Comparison of ENCODE assay signal across 14 cellular contexts in genomic region chr4:184907216-184907615, GRCh38.
DNase-seq lines count a peak whose midpoint lies in the region; ATAC-seq, FAIRE-seq and TF ChIP-seq lines count a peak whose summit lies in the region.
"Had no signal": no experiment of that assay in that cellular context is flagged by ENCODE, and none has a peak within 500 bp of the region (broad histone marks: within the 10 kb centered on the region; RNA-seq: fewer than 3 reads in every experiment).

No MANE protein-coding gene starts in this region.

- no peak overlapping the region for H3K9ac ChIP-seq in K562 (ENCODE audit: insufficient read depth in 1 of 2, low read depth in 2 of 2, low read length in 2 of 2)

- no peak for TF ChIP-seq POLR2A in K562 (conservative IDR thresholded peaks at IDR 0.05)

- POLR2A ChIA-PET in K562 (lab: Yijun Ruan, JAX), result no interaction called here

- H3K4me2 ChIP-seq in K562 (ENCODE audit: insufficient read depth, low read length), result no peak overlapping the region

- FAIRE-seq in K562 (lab: Jason Lieb, UNC), result no peak

- no peaks in the 10 kb centered on the region for H3K9me1 ChIP-seq in K562 (ENCODE audit: control insufficient read depth, insufficient read depth, low read length)

- H3K9me3 ChIP-seq in left ventricle myocardium inferior (replicated peaks) (peaks cover 12% of the 10 kb centered on the region), K562 (replicated peaks; ENCODE audit: control insufficient read depth, insufficient read depth, low read depth, low read length) (no peaks in the 10 kb centered on the region)

- H3K36me3 ChIP-seq in left ventricle myocardium inferior, result no peaks in the 10 kb centered on the region
- no peaks in the 10 kb centered on the region for H3K36me3 ChIP-seq in K562 (ENCODE audit: control insufficient read depth, insufficient read depth, low read length)
- H3K36me3 ChIP-seq: Peyer's patch had no signal

- 18% methylated on average over 1 of the region's 1 CpG for WGBS in K562 (ENCODE audit: insufficient coverage, low coverage, missing lambda C conversion rate)

- H3K27me3 ChIP-seq in left ventricle myocardium inferior (ENCODE audit: low read depth), result no peaks in the 10 kb centered on the region
- H3K27me3 ChIP-seq in K562 (ENCODE audit: control insufficient read depth in 2 of 2, insufficient read depth in 2 of 2, low read length in 2 of 2), result peaks cover 3 to 17% of the 10 kb centered on the region in 2 experiments
- H3K27me3 ChIP-seq: Peyer's patch had no signal

- no peaks in the 10 kb centered on the region for H4K20me1 ChIP-seq in K562 (replicated peaks; ENCODE audit: control insufficient read depth, insufficient read depth, low read length)

- TF ChIP-seq CTCF in left ventricle myocardium inferior (IDR thresholded peaks at IDR 0.05; ENCODE audit: borderline replicate concordance) (peak; percentile 28), K562 (IDR thresholded peaks at IDR 0.05 in 2 of 3, conservative IDR thresholded peaks at IDR 0.05 in 1 of 3; ENCODE audit: insufficient read depth in 2 of 3, low read depth in 1 of 3, low read length in 3 of 3) (peak; percentile 13 to 56 (median 28); a peak in 3 of 6 replicates)

- peak; percentile 51 to 81 for TF ChIP-seq RAD21 in K562 (CRISPR knock-in tag; conservative IDR thresholded peaks at IDR 0.05 in 1 of 2, IDR thresholded peaks at IDR 0.05 in 1 of 2)

- no peak for TF ChIP-seq EP300 in K562 (IDR thresholded peaks at IDR 0.05; ENCODE audit: low read length)

- CTCF ChIA-PET in K562 (lab: Yijun Ruan, JAX; ENCODE audit: low intra/inter-chr PET ratio), result no interaction called here

- intact Hi-C loops in left ventricle myocardium inferior (cut with micrococcal nuclease), result no loop called here
- intact Hi-C loops in cardiac septum (cut with DNase I), result loop anchor here (10.0 kb wide), 1 partner anchor 162 kb away; no protein-coding TSS in a partner anchor
- intact Hi-C loops in K562 (cut with micrococcal nuclease), result loop anchor here (1.0 to 10.0 kb wide), 2 partner anchors 82 to 162 kb away; partner anchors contain the start of gene ACSL1

- in situ Hi-C loops in K562 (cut with MboI), result no loop called here

- ATAC-seq in HG03432 (IDR thresholded peaks at IDR 0.05; ENCODE audit: unreplicated experiment) (peak; percentile 49), K562 (peak; percentile 71), GM21381 (IDR thresholded peaks at IDR 0.05; ENCODE audit: unreplicated experiment) (no peak), GM18517 (IDR thresholded peaks at IDR 0.05; ENCODE audit: unreplicated experiment) (no peak), HG03469 (IDR thresholded peaks at IDR 0.05; ENCODE audit: unreplicated experiment) (no peak)
- ATAC-seq: activated T-helper 17 cell treated with anti-CD3 and anti-CD28 coated beads, Interleukin-2, amount 50 U/mL, for 72 hours had no signal

- DNase-seq in left ventricle myocardium inferior, result no peak
- no peak for DNase-seq in cardiac septum (ENCODE audit: low spot score)
- DNase-seq in K562 (ENCODE audit: extremely low read depth in 1 of 4, low spot score in 3 of 4), result peak in 2 of 4 experiments; percentile 11 to 22
- DNase-seq in NK-92 (lab: John Stamatoyannopoulos, UW; ENCODE audit: unreplicated experiment), result no peak
- DNase-seq: DMS79; NCI-H446; Peyer's patch; right cardiac atrium; stimulated activated CD4-positive, alpha-beta T cell treated with anti-CD3 and anti-CD28 coated beads, Interleukin-4, amount 100 ng/mL, for 1 hour had no signal

- no peaks in the 10 kb centered on the region for H3K79me2 ChIP-seq in K562 (ENCODE audit: control insufficient read depth, insufficient read depth, low read length)

- BruUV-seq in K562 (replicated peaks; lab: Mats Ljungman, UMichigan), result no TSS peak

- H3K4me3 ChIP-seq in left ventricle myocardium inferior (no peak overlapping the region), K562 (no peak overlapping the region)
- H3K4me3 ChIP-seq: Peyer's patch had no signal

- no peak overlapping the region for H2AFZ ChIP-seq in K562 (ENCODE audit: low read depth, low read length)

- no peak overlapping the region for H3K27ac ChIP-seq in left ventricle myocardium inferior (replicated peaks)
- H3K27ac ChIP-seq in K562 (ENCODE audit: extremely low read depth, low read depth, low read length), result no peak overlapping the region
- H3K27ac ChIP-seq: Peyer's patch had no signal

- H3K4me1 ChIP-seq in left ventricle myocardium inferior (no peaks in the 10 kb centered on the region), K562 (replicated peaks in 1 of 2; ENCODE audit: control insufficient read depth in 2 of 2, insufficient read depth in 2 of 2, low read length in 2 of 2) (no peaks in the 10 kb centered on the region)
- H3K4me1 ChIP-seq: Peyer's patch had no signal

TF ChIP-seq in K562, 482 proteins besides CTCF, POLR2A, EP300 and RAD21:
- TF ChIP-seq AFF1 (IDR thresholded peaks at IDR 0.05; ENCODE audit: low read depth in 1 of 2, partially characterized antibody in 2 of 2), result no peak
- TF ChIP-seq KLF13 (tag; IDR thresholded peaks at IDR 0.05; ENCODE audit: borderline replicate concordance, low read depth), result no peak
- no peak for TF ChIP-seq NELFE (IDR thresholded peaks at IDR 0.05; ENCODE audit: insufficient read depth, insufficient read length)
- 0 out of 2 replicates have a peak, but pooled peaks have one; percentile 34 for TF ChIP-seq DEAF1 (CRISPR knock-in tag; IDR thresholded peaks at IDR 0.05)
- no peak for TF ChIP-seq SREBF1 (IDR thresholded peaks at IDR 0.05; ENCODE audit: borderline replicate concordance, low read depth, low read length)
- no peak; a peak in 1 of 4 replicates for TF ChIP-seq SRF (CRISPR knock-in tag; IDR thresholded peaks at IDR 0.05)
- TF ChIP-seq SMC3 (conservative IDR thresholded peaks at IDR 0.05; ENCODE audit: insufficient read depth, low read depth, low read length), result 0 out of 2 replicates have a peak, but pooled peaks have one; percentile 21
- TF ChIP-seq POU5F1 (IDR thresholded peaks at IDR 0.05; ENCODE audit: borderline replicate concordance, low read depth, low read length, partially characterized antibody), result no peak
- no peak for TF ChIP-seq ESRRB (CRISPR knock-in tag; IDR thresholded peaks at IDR 0.05; ENCODE audit: borderline replicate concordance)

Comparison
In these comparisons a context has a peak if more than half of its experiments do, and no peak if none do; other contexts are left out.
1. ATAC-seq: peak in HG03432 (single experiment) and K562 (single experiment); none in GM21381 (single experiment), GM18517 (single experiment) and HG03469 (single experiment).